22 cellular contexts compared by ENCODE assay signal in the genomic region with DNA sequence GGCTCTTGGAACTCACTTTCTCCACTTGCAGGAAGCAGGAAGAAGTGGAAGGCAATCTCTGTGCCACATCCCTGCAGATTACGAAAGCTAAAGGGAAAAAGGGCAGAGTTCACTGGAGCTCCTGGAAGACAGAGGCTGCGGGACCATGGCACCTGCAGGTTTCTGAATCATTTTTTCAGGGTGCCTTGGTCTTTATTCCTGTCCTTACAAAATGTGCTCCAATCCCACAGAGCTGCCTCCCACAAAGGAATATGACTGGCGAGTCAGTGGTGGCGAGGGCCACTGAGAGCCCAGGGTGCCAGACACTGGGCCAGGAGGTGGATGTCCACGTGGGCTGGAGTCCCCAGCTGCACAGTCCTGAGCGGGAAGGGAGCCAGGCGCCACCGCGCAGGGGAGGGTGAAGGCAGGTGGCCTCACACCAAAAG.
DNase-seq lines count a peak whose midpoint lies in the region; ATAC-seq, FAIRE-seq and TF ChIP-seq lines count a peak whose summit lies in the region.
"Had no signal": no experiment of that assay in that cellular context is flagged by ENCODE, and none has a peak within 500 bp of the region (broad histone marks: within the 10 kb centered on the region; RNA-seq: fewer than 3 reads in every experiment).

No MANE protein-coding gene starts in this region.

- TF ChIP-seq CTCF in Caco-2 (IDR thresholded peaks at IDR 0.05; ENCODE audit: insufficient read depth in 1 of 2, low read depth in 1 of 2, low read length in 1 of 2, severe bottlenecking in 1 of 2, unreplicated experiment in 1 of 2) (no peak), H1 (IDR thresholded peaks at IDR 0.05; ENCODE audit: control extremely low read depth in 1 of 3, insufficient read depth in 1 of 3, low read depth in 1 of 3, low read length in 3 of 3) (no peak), mesothelial cell of epicardium (IDR thresholded peaks at IDR 0.05; ENCODE audit: unreplicated experiment) (no peak), sigmoid colon (IDR thresholded peaks at IDR 0.05) (no peak)

- TF ChIP-seq POLR2A in H1 (IDR thresholded peaks at IDR 0.05; ENCODE audit: control extremely low read depth in 1 of 2, low read depth in 2 of 2, low read length in 2 of 2): no peak
- no peak for TF ChIP-seq POLR2A in sigmoid colon (IDR thresholded peaks at IDR 0.05)

- WGBS in H1 (ENCODE audit: extremely low coverage in 1 of 2, insufficient coverage in 1 of 2, insufficient read length in 1 of 2, insufficient replicate concordance in 2 of 2, low coverage in 1 of 2, low lambda C conversion rate in 2 of 2, missing lambda C conversion rate in 1 of 2), 2 experiments: 95% methylated on average over 9 of the region's 9 CpGs; no CpG with 5 or more reads in 1 of the 2 experiments
- WGBS in sigmoid colon, 2 donors: 30 to 78% methylated on average over 9 of the region's 9 CpGs

- intact Hi-C loops in Caco-2 (cut with micrococcal nuclease; ENCODE audit: unreplicated experiment): no loop called here
- intact Hi-C loops in sigmoid colon (cut with DNase I): no loop called here

- H3K79me2 ChIP-seq in H1 (ENCODE audit: control insufficient read depth in 1 of 2, insufficient read depth in 2 of 2, low read length in 2 of 2): no peaks in the 10 kb centered on the region

- no peak overlapping the region for H3K4me2 ChIP-seq in H1 (ENCODE audit: insufficient read depth in 1 of 2, low read depth in 2 of 2, low read length in 2 of 2)
- H3K4me2 ChIP-seq: KMS-11 had no signal

- H3K56ac ChIP-seq in H1 (replicated peaks; ENCODE audit: insufficient read length, low read depth, low read length): no peak overlapping the region

- no peak overlapping the region for H2BK20ac ChIP-seq in H1 (ENCODE audit: low read length)

- H3K4me1 ChIP-seq in Caco-2: no peaks in the 10 kb centered on the region
- H3K4me1 ChIP-seq in H1 (replicated peaks in 1 of 4; ENCODE audit: control insufficient read depth in 3 of 4, insufficient read depth in 4 of 4, low read length in 3 of 4): peaks cover 5 to 21% (median 8%) of the 10 kb centered on the region in 4 experiments
- H3K4me1 ChIP-seq in sigmoid colon: peaks cover 0 to 19% (median 5%) of the 10 kb centered on the region in 4 donors

- H3K27me3 Mint-ChIP-seq in Caco-2 (ENCODE audit: insufficient read depth, unreplicated experiment): no peaks in the 10 kb centered on the region
- H3K27me3 Mint-ChIP-seq in mesothelial cell of epicardium (ENCODE audit: low read depth): no peaks in the 10 kb centered on the region
- H3K27me3 Mint-ChIP-seq: CD4-positive, CD25-positive, alpha-beta regulatory T cell had no signal

- no peak overlapping the region for H4K5ac ChIP-seq in H1 (ENCODE audit: insufficient read length, low read depth, low read length)

- H3K9me3 ChIP-seq in Caco-2 (no peaks in the 10 kb centered on the region), H1 (ENCODE audit: insufficient read depth in 2 of 2, low read depth in 1 of 2, low read length in 1 of 2) (no peaks in the 10 kb centered on the region), sigmoid colon (no peaks in the 10 kb centered on the region)
- H3K9me3 ChIP-seq: BE2C had no signal

- H2BK5ac ChIP-seq in H1 (ENCODE audit: low read depth, low read length): 0 out of 2 replicates have a peak overlapping the region, but pooled peaks have one; percentile 67

- no peak for TF ChIP-seq RAD21 in H1 (IDR thresholded peaks at IDR 0.05 in 1 of 2, conservative IDR thresholded peaks at IDR 0.05 in 1 of 2; ENCODE audit: low read depth in 2 of 2, low read length in 2 of 2)

- CTCF ChIA-PET in Caco-2 (lab: Charles Lee): interaction anchor here (1.4 kb wide), 1 partner anchor 465 kb away, joined by 11 read pairs; no protein-coding TSS in a partner anchor
- CTCF ChIA-PET in H1 (lab: Charles Lee; ENCODE audit: partially characterized antibody): interaction anchor here (1.3 to 8.6 kb wide), 4 partner anchors 10 to 351 kb away, joined by 6 to 62 read pairs (median 8); no protein-coding TSS in a partner anchor

- H3K18ac ChIP-seq in H1 (ENCODE audit: extremely low read depth, low read length): no peak overlapping the region

- H3K9me3 Mint-ChIP-seq in Caco-2 (ENCODE audit: unreplicated experiment): no peaks in the 10 kb centered on the region
- H3K9me3 Mint-ChIP-seq in mesothelial cell of epicardium: no peaks in the 10 kb centered on the region
- H3K9me3 Mint-ChIP-seq: CD4-positive, CD25-positive, alpha-beta regulatory T cell; HFFc6 had no signal

- H3K4me3 Mint-ChIP-seq in Caco-2 (ENCODE audit: unreplicated experiment) (no peak overlapping the region), mesothelial cell of epicardium (no peak overlapping the region)
- H3K4me3 Mint-ChIP-seq: CD4-positive, CD25-positive, alpha-beta regulatory T cell; HFFc6 had no signal

- H3K4ac ChIP-seq in H1 (replicated peaks; ENCODE audit: insufficient read length, low read depth, low read length): no peak overlapping the region

- no peaks in the 10 kb centered on the region for H3K79me1 ChIP-seq in H1 (ENCODE audit: low read depth, low read length)

- H3K36me3 ChIP-seq in Caco-2 (ENCODE audit: control insufficient read depth, insufficient read depth, low read length): no peaks in the 10 kb centered on the region
- no peaks in the 10 kb centered on the region for H3K36me3 ChIP-seq in H1 (ENCODE audit: control insufficient read depth in 2 of 4, insufficient read depth in 4 of 4, low read length in 3 of 4)
- H3K36me3 ChIP-seq in sigmoid colon: no peaks in the 10 kb centered on the region
- H3K36me3 ChIP-seq: BE2C had no signal

- no peak for ATAC-seq in GM21717 (IDR thresholded peaks at IDR 0.05; ENCODE audit: unreplicated experiment)

- no peak overlapping the region; the same call in 1 of the 2 replicates for H2BK12ac ChIP-seq in H1 (ENCODE audit: low read depth, low read length)

- H3K4me1 Mint-ChIP-seq in Caco-2 (ENCODE audit: low read depth, unreplicated experiment) (peaks cover 13% of the 10 kb centered on the region), mesothelial cell of epicardium (peaks cover 40% of the 10 kb centered on the region)

- H3K27ac Mint-ChIP-seq in Caco-2 (ENCODE audit: unreplicated experiment) (peak overlapping the region; percentile 4), mesothelial cell of epicardium (peak overlapping the region; percentile 25)
- H3K27ac Mint-ChIP-seq: HFFc6 had no signal

- no peak for FAIRE-seq in H1 (lab: Jason Lieb, UNC)
- FAIRE-seq: GM12892 had no signal

- no peaks in the 10 kb centered on the region for H3K27me3 ChIP-seq in Caco-2 (replicated peaks; ENCODE audit: control insufficient read depth, insufficient read depth, low read length)
- H3K27me3 ChIP-seq in H1 (replicated peaks in 1 of 4; ENCODE audit: control insufficient read depth in 3 of 4, extremely low read depth in 1 of 4, insufficient read depth in 3 of 4, low read length in 3 of 4): no peaks in the 10 kb centered on the region
- no peaks in the 10 kb centered on the region for H3K27me3 ChIP-seq in sigmoid colon
- H3K27me3 ChIP-seq: BE2C had no signal

- H3K9ac ChIP-seq in H1 (replicated peaks in 1 of 4; ENCODE audit: extremely low read depth in 1 of 4, low read depth in 3 of 4, low read length in 3 of 4): no peak overlapping the region
- H3K9ac ChIP-seq: KMS-11 had no signal

- H3K36me3 Mint-ChIP-seq in Caco-2 (ENCODE audit: insufficient read depth, unreplicated experiment): peaks cover 5% of the 10 kb centered on the region
- H3K36me3 Mint-ChIP-seq in mesothelial cell of epicardium: peaks cover 3% of the 10 kb centered on the region

- H3K23ac ChIP-seq in H1 (ENCODE audit: insufficient read length): no peak overlapping the region

- DNase-seq in Caco-2: peak in 1 of 2 experiments; percentile 13
- DNase-seq in H1 (ENCODE audit: low read depth in 1 of 2, low spot score in 2 of 2): no peak
- no peak for DNase-seq in mesothelial cell of epicardium (ENCODE audit: low spot score in 2 of 2, unreplicated experiment in 2 of 2)
- DNase-seq in sigmoid colon: peak; percentile 28
- no peak for DNase-seq in activated CD4-positive, CD25-positive, alpha-beta regulatory T cell treated with anti-CD3 and anti-CD28 coated beads, Interleukin-2, amount 50 U/mL, for 72 hours
- no peak for DNase-seq in stimulated activated CD4-positive, alpha-beta T cell treated with anti-CD3 and anti-CD28 coated beads, Interleukin-4, amount 100 ng/mL, for 1 hour
- DNase-seq in NK-92 treated with Interleukin-12 subunit alpha and Interleukin-12 subunit beta, amount 100 ng/mL, for 24 hours (lab: John Stamatoyannopoulos, UW): no peak
- DNase-seq: BE2C; CD4-positive, CD25-positive, alpha-beta regulatory T cell; COR-L47; H7; HFFc6; NCI-H1417; NCI-H187; NCI-H2107; NCI-H226; NCI-H524; NCI-H82; SHP77 treated with DMSO at 0.1 percent for 48 hours had no signal

- no peak overlapping the region for H4K91ac ChIP-seq in H1 (replicated peaks; ENCODE audit: insufficient read length, low read length)

- H2AK5ac ChIP-seq in H1 (ENCODE audit: low read depth, low read length): no peak overlapping the region

- H3K14ac ChIP-seq in H1 (ENCODE audit: insufficient read length): no peak overlapping the region

- no TSS peak for BruUV-seq in Caco-2 (replicated peaks; lab: Mats Ljungman, UMichigan)

- no peak overlapping the region for H2AFZ ChIP-seq in H1 (ENCODE audit: low read length)

- no peaks in the 10 kb centered on the region for H4K20me1 ChIP-seq in H1 (replicated peaks in 1 of 2; ENCODE audit: control insufficient read depth in 1 of 2, insufficient read depth in 2 of 2, low read length in 2 of 2)

- no peak overlapping the region for H2BK15ac ChIP-seq in H1 (ENCODE audit: low read length)

- TF ChIP-seq EP300 in H1 (IDR thresholded peaks at IDR 0.05; ENCODE audit: borderline replicate concordance in 1 of 2, low read depth in 2 of 2, low read length in 2 of 2) (no peak), sigmoid colon (IDR thresholded peaks at IDR 0.05) (no peak)

- no peak overlapping the region for H2BK120ac ChIP-seq in H1 (replicated peaks; ENCODE audit: low read depth, low read length)

- no peak overlapping the region for H4K8ac ChIP-seq in H1 (ENCODE audit: extremely low read depth, insufficient read depth, low read length)

- H3K23me2 ChIP-seq in H1 (ENCODE audit: low read depth, low read length): no peaks in the 10 kb centered on the region

- POLR2A ChIA-PET in Caco-2 (lab: Charles Lee): no interaction called here
- POLR2A ChIA-PET in H1 (lab: Charles Lee; ENCODE audit: partially characterized antibody): no interaction called here

- H3K4me3 ChIP-seq in Caco-2 (ENCODE audit: low read depth, low read length): no peak overlapping the region
- no peak overlapping the region for H3K4me3 ChIP-seq in H1 (ENCODE audit: extremely low read depth in 1 of 4, insufficient read depth in 2 of 4, low read depth in 3 of 4, low read length in 4 of 4)
- no peak overlapping the region for H3K4me3 ChIP-seq in sigmoid colon

- H3K27ac ChIP-seq in H1 (ENCODE audit: low read depth, low read length): no peak overlapping the region
- no peak overlapping the region for H3K27ac ChIP-seq in sigmoid colon
- H3K27ac ChIP-seq: KMS-11 had no signal

TF ChIP-seq in H1, 55 proteins besides CTCF, POLR2A, EP300 and RAD21 (continues in another document):
- TF ChIP-seq, protein P1, sequence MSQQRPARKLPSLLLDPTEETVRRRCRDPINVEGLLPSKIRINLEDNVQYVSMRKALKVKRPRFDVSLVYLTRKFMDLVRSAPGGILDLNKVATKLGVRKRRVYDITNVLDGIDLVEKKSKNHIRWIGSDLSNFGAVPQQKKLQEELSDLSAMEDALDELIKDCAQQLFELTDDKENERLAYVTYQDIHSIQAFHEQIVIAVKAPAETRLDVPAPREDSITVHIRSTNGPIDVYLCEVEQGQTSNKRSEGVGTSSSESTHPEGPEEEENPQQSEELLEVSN (IDR thresholded peaks at IDR 0.05): no peak
